ENCODE assay signal across 23 cellular contexts in genomic region chr15:72947709-72948108, GRCh38.
"Had no signal": no experiment of that assay in that cellular context is flagged by ENCODE, and none has a peak within 500 bp of the region (broad histone marks: within the 10 kb centered on the region; RNA-seq: fewer than 3 reads in every experiment).

No MANE protein-coding gene starts in this region.

- DNase-seq: dermis blood vessel endothelial cell; dorsolateral prefrontal cortex; effector CD4-positive, alpha-beta T cell; effector memory CD4-positive, alpha-beta T cell; foreskin keratinocyte; gastrocnemius medialis; glutamatergic neuron; head of caudate nucleus; heart right ventricle; hippocampal formation; left cardiac atrium; left lung; left ventricle myocardium superior; lower lobe of right lung; mesenchymal stem cell; mucosa of descending colon; naive B cell had no signal

- H3K4me3 ChIP-seq: coronary artery, dorsolateral prefrontal cortex, esophagus muscularis mucosa, gastrocnemius medialis, heart right ventricle, left lung, lower lobe of right lung, mucosa of descending colon had no signal

- H3K36me3 ChIP-seq: esophagus muscularis mucosa, gastrocnemius medialis, heart right ventricle, left lung, lower lobe of right lung had no signal

- FAIRE-seq: colon, endothelial cell of umbilical vein, islet of Langerhans, keratinocyte had no signal

- H3K4me1 ChIP-seq: esophagus muscularis mucosa, foreskin keratinocyte, gastrocnemius medialis, heart right ventricle, left lung, lower lobe of right lung had no signal

- H3K27me3 ChIP-seq: dorsolateral prefrontal cortex, esophagus muscularis mucosa, gastrocnemius medialis, left lung had no signal

- H3K27ac ChIP-seq: coronary artery, dorsolateral prefrontal cortex, esophagus muscularis mucosa, foreskin keratinocyte, gastrocnemius medialis, heart right ventricle, left lung, lower lobe of right lung had no signal

- ATAC-seq: foreskin keratinocyte, gastrocnemius medialis, heart right ventricle, left cardiac atrium, left lung, left ventricle myocardium superior, lower lobe of right lung, mucosa of descending colon had no signal
